Comparison of ENCODE assay signal across 15 cellular contexts in genomic region chr1:120942945-120943319, GRCh38. TPM values are rescaled to one million over a fixed set of nuclear protein-coding genes. Genes with fewer than 3 reads are reported as not detected.
DNase-seq lines count a peak whose midpoint lies in the region; ATAC-seq and TF ChIP-seq lines count a peak whose summit lies in the region.
"Not testable (repeated sequence)": the region's sequence is repeated elsewhere in the genome, so short reads cannot be mapped to it uniquely, and the experiment has no call there.
"Had no signal": no experiment of that assay in that cellular context is flagged by ENCODE, and none has a peak within 500 bp of the region (broad histone marks: within the 10 kb centered on the region; RNA-seq: fewer than 3 reads in every experiment).

No MANE protein-coding gene starts in this region.

- POLR2A ChIA-PET in CD8-positive, alpha-beta T cell (lab: Charles Lee); T-cell (lab: Charles Lee): not testable (repeated sequence)
- POLR2A ChIA-PET in naive thymus-derived CD4-positive, alpha-beta T cell (lab: Charles Lee): interaction anchor here (1.0 kb wide), 1 partner anchor 92 kb away, joined by 7 read pairs; no protein-coding TSS in a partner anchor

- H3K27ac ChIP-seq in CD8-positive, alpha-beta T cell (ENCODE audit: low read depth, low read length): peak overlapping the region; percentile 95
- H3K27ac ChIP-seq in HL-60 (replicated peaks): peak overlapping the region; percentile 99
- H3K27ac ChIP-seq in naive thymus-derived CD4-positive, alpha-beta T cell (ENCODE audit: low read depth, low read length): peak overlapping the region; percentile 95

- TF ChIP-seq CTCF in CD8-positive, alpha-beta T cell (IDR thresholded peaks at IDR 0.05); HL-60 (IDR thresholded peaks at IDR 0.05; ENCODE audit: insufficient read depth, low read length); glutamatergic neuron (IDR thresholded peaks at IDR 0.05; ENCODE audit: partially characterized antibody, unreplicated experiment): not testable (repeated sequence)

- H3K27me3 ChIP-seq in CD8-positive, alpha-beta T cell (ENCODE audit: insufficient read depth, low read length); HL-60 (ENCODE audit: insufficient read depth, poor library complexity, severe bottlenecking); naive thymus-derived CD4-positive, alpha-beta T cell (ENCODE audit: control insufficient read depth in 2 of 2, insufficient read depth in 2 of 2, low read length in 2 of 2): not testable (repeated sequence)

- not testable (repeated sequence) for H3K9me3 Mint-ChIP-seq in CD8-positive, alpha-beta T cell; T-cell; activated CD8-positive, alpha-beta memory T cell treated with anti-CD3 and anti-CD28 coated beads, Interleukin-2, amount 10 ng/mL, durations not matched to agents 7 days and 5 days (ENCODE audit: low read depth); activated naive CD8-positive, alpha-beta T cell treated with anti-CD3 and anti-CD28 coated beads for 36 hours; naive thymus-derived CD4-positive, alpha-beta T cell; stimulated activated memory B cell treated with anti-CD40 and anti-IgM and Interleukin-4, amounts not matched to agents 10 μg/mL and 1 μg/mL and 100 μg/mL, for 72 hours
- H3K9me3 Mint-ChIP-seq in glutamatergic neuron (ENCODE audit: unreplicated experiment): peaks cover 11% of the 10 kb centered on the region

- peak overlapping the region; percentile 91 for H3K4me3 Mint-ChIP-seq in CD8-positive, alpha-beta T cell
- H3K4me3 Mint-ChIP-seq in T-cell: peak overlapping the region; percentile 86 to 91 (median 91)
- peak overlapping the region; percentile 78 for H3K4me3 Mint-ChIP-seq in activated CD8-positive, alpha-beta memory T cell treated with anti-CD3 and anti-CD28 coated beads, Interleukin-2, amount 10 ng/mL, durations not matched to agents 7 days and 5 days
- H3K4me3 Mint-ChIP-seq in activated naive CD8-positive, alpha-beta T cell treated with anti-CD3 and anti-CD28 coated beads for 36 hours; glutamatergic neuron (ENCODE audit: unreplicated experiment); stimulated activated memory B cell treated with anti-CD40 and anti-IgM and Interleukin-4, amounts not matched to agents 10 μg/mL and 1 μg/mL and 100 μg/mL, for 72 hours: not testable (repeated sequence)
- peak overlapping the region in 9 of 10 donors; percentile 80 to 98 (median 94) for H3K4me3 Mint-ChIP-seq in naive thymus-derived CD4-positive, alpha-beta T cell

- CTCF ChIA-PET in CD8-positive, alpha-beta T cell (lab: Charles Lee); T-cell (lab: Charles Lee); activated CD8-positive, alpha-beta memory T cell treated with anti-CD3 and anti-CD28 coated beads, Interleukin-2, amount 10 ng/mL, durations not matched to agents 7 days and 5 days (lab: Charles Lee); naive thymus-derived CD4-positive, alpha-beta T cell (lab: Charles Lee): not testable (repeated sequence)

- peak overlapping the region; percentile 100 for H3K27ac Mint-ChIP-seq in CD8-positive, alpha-beta T cell
- H3K27ac Mint-ChIP-seq in T-cell (peak overlapping the region; percentile 100), glutamatergic neuron (ENCODE audit: unreplicated experiment) (peak overlapping the region; percentile 100)
- peak overlapping the region; percentile 99 for H3K27ac Mint-ChIP-seq in activated CD8-positive, alpha-beta memory T cell treated with anti-CD3 and anti-CD28 coated beads, Interleukin-2, amount 10 ng/mL, durations not matched to agents 7 days and 5 days
- peak overlapping the region; percentile 100 for H3K27ac Mint-ChIP-seq in activated naive CD8-positive, alpha-beta T cell treated with anti-CD3 and anti-CD28 coated beads for 36 hours
- H3K27ac Mint-ChIP-seq in naive thymus-derived CD4-positive, alpha-beta T cell: peak overlapping the region; percentile 95 to 100 (median 100)
- H3K27ac Mint-ChIP-seq in stimulated activated memory B cell treated with anti-CD40 and anti-IgM and Interleukin-4, amounts not matched to agents 10 μg/mL and 1 μg/mL and 100 μg/mL, for 72 hours: peak overlapping the region; percentile 97

- not testable (repeated sequence) for H3K4me1 ChIP-seq in CD8-positive, alpha-beta T cell (ENCODE audit: insufficient read depth, low read length); naive thymus-derived CD4-positive, alpha-beta T cell (ENCODE audit: control insufficient read depth in 2 of 2, insufficient read depth in 2 of 2, low read length in 2 of 2)

- H3K36me3 ChIP-seq in CD8-positive, alpha-beta T cell (ENCODE audit: insufficient read depth, low read length); naive thymus-derived CD4-positive, alpha-beta T cell (ENCODE audit: control insufficient read depth in 2 of 3, insufficient read depth in 3 of 3, low read length in 3 of 3): not testable (repeated sequence)

- intact Hi-C loops in CD8-positive, alpha-beta T cell (cut with DNase I, micrococcal nuclease); naive thymus-derived CD4-positive, alpha-beta T cell (cut with micrococcal nuclease): not testable (repeated sequence)

- H3K4me1 Mint-ChIP-seq in CD8-positive, alpha-beta T cell (ENCODE audit: low read depth): peaks cover 38% of the 10 kb centered on the region
- peaks cover 30 to 44% (median 33%) of the 10 kb centered on the region in 3 donors for H3K4me1 Mint-ChIP-seq in T-cell
- peaks cover 22% of the 10 kb centered on the region for H3K4me1 Mint-ChIP-seq in activated CD8-positive, alpha-beta memory T cell treated with anti-CD3 and anti-CD28 coated beads, Interleukin-2, amount 10 ng/mL, durations not matched to agents 7 days and 5 days
- peaks cover 23% of the 10 kb centered on the region for H3K4me1 Mint-ChIP-seq in activated naive CD8-positive, alpha-beta T cell treated with anti-CD3 and anti-CD28 coated beads for 36 hours
- peaks cover 14% of the 10 kb centered on the region for H3K4me1 Mint-ChIP-seq in glutamatergic neuron (ENCODE audit: low read depth, unreplicated experiment)
- H3K4me1 Mint-ChIP-seq in naive thymus-derived CD4-positive, alpha-beta T cell: peaks cover 7 to 45% (median 19%) of the 10 kb centered on the region in 7 donors
- peaks cover 19% of the 10 kb centered on the region for H3K4me1 Mint-ChIP-seq in stimulated activated memory B cell treated with anti-CD40 and anti-IgM and Interleukin-4, amounts not matched to agents 10 μg/mL and 1 μg/mL and 100 μg/mL, for 72 hours

- not testable (repeated sequence) for H3K27me3 Mint-ChIP-seq in CD8-positive, alpha-beta T cell (ENCODE audit: low read depth); T-cell; activated CD8-positive, alpha-beta memory T cell treated with anti-CD3 and anti-CD28 coated beads, Interleukin-2, amount 10 ng/mL, durations not matched to agents 7 days and 5 days; activated naive CD8-positive, alpha-beta T cell treated with anti-CD3 and anti-CD28 coated beads for 36 hours; glutamatergic neuron (ENCODE audit: unreplicated experiment); naive thymus-derived CD4-positive, alpha-beta T cell; stimulated activated memory B cell treated with anti-CD40 and anti-IgM and Interleukin-4, amounts not matched to agents 10 μg/mL and 1 μg/mL and 100 μg/mL, for 72 hours

- not testable (repeated sequence) for H3K36me3 Mint-ChIP-seq in CD8-positive, alpha-beta T cell; T-cell; activated CD8-positive, alpha-beta memory T cell treated with anti-CD3 and anti-CD28 coated beads, Interleukin-2, amount 10 ng/mL, durations not matched to agents 7 days and 5 days; activated naive CD8-positive, alpha-beta T cell treated with anti-CD3 and anti-CD28 coated beads for 36 hours; glutamatergic neuron (ENCODE audit: unreplicated experiment); naive thymus-derived CD4-positive, alpha-beta T cell; stimulated activated memory B cell treated with anti-CD40 and anti-IgM and Interleukin-4, amounts not matched to agents 10 μg/mL and 1 μg/mL and 100 μg/mL, for 72 hours

- not testable (repeated sequence) for DNase-seq in CD8-positive, alpha-beta T cell; HL-60 (ENCODE audit: low read depth in 1 of 2, low spot score in 1 of 2); T-cell; activated CD8-positive, alpha-beta memory T cell treated with anti-CD3 and anti-CD28 coated beads, Interleukin-2, amount 10 ng/mL, durations not matched to agents 7 days and 5 days; activated naive CD8-positive, alpha-beta T cell treated with anti-CD3 and anti-CD28 coated beads for 36 hours; glutamatergic neuron; naive thymus-derived CD4-positive, alpha-beta T cell

- not testable (repeated sequence) for H3K9me3 ChIP-seq in CD8-positive, alpha-beta T cell (ENCODE audit: low read length); naive thymus-derived CD4-positive, alpha-beta T cell (ENCODE audit: control insufficient read depth in 2 of 3, low read length in 3 of 3)

- ATAC-seq in CD8-positive, alpha-beta T cell; T-cell (replicated peaks in 1 of 4); naive thymus-derived CD4-positive, alpha-beta T cell; stimulated activated memory B cell treated with anti-CD40 and anti-IgM and Interleukin-4, amounts not matched to agents 10 μg/mL and 1 μg/mL and 100 μg/mL, for 72 hours: not testable (repeated sequence)
- peak; percentile 17 for ATAC-seq in activated CD8-positive, alpha-beta memory T cell treated with anti-CD3 and anti-CD28 coated beads, Interleukin-2, amount 10 ng/mL, durations not matched to agents 7 days and 5 days

- not testable (repeated sequence) for H3K4me3 ChIP-seq in CD8-positive, alpha-beta T cell (ENCODE audit: low read depth, low read length); HL-60 (replicated peaks; ENCODE audit: insufficient read depth, low read length); naive thymus-derived CD4-positive, alpha-beta T cell (ENCODE audit: low read length)

RNA-seq across cellular contexts. Expression of gene PPIAL4A, which starts 53.4 kb away (rescaled TPM):
- total RNA-seq in CD8-positive, alpha-beta T cell: not detected
- total RNA-seq in T-cell (not detected), glutamatergic neuron (ENCODE audit: unreplicated experiment) (not detected)
- total RNA-seq in activated CD8-positive, alpha-beta memory T cell treated with anti-CD3 and anti-CD28 coated beads, Interleukin-2, amount 10 ng/mL, durations not matched to agents 7 days and 5 days: not detected
- not detected for total RNA-seq in activated naive CD8-positive, alpha-beta T cell treated with anti-CD3 and anti-CD28 coated beads for 36 hours
- total RNA-seq in naive thymus-derived CD4-positive, alpha-beta T cell: 1 to 10 TPM in 1 of 5 experiments, under 1 TPM in 1, not detected in 3; 0.95 to 1.3 TPM
- not detected for polyA plus RNA-seq in naive thymus-derived CD4-positive, alpha-beta T cell
- total RNA-seq: H7, left cardiac atrium, occipital lobe, pulmonary artery endothelial cell, sigmoid colon, tibial nerve had no signal
- polyA plus RNA-seq: BJ, sigmoid colon had no signal
